ENCODE assay signal across 7 cellular contexts in genomic region chr20:40741507-40742106, GRCh38. TPM values are rescaled to one million over a fixed set of nuclear protein-coding genes. Genes with fewer than 3 reads are reported as not detected.
DNase-seq lines count a peak whose midpoint lies in the region; ATAC-seq and TF ChIP-seq lines count a peak whose summit lies in the region.

No MANE protein-coding gene starts in this region.

- H3K9me3 Mint-ChIP-seq in memory B cell: no peaks in the 10 kb centered on the region

- no peak for TF ChIP-seq POLR2A in vagina (IDR thresholded peaks at IDR 0.05)

- H3K27me3 Mint-ChIP-seq in memory B cell: peaks cover 12% of the 10 kb centered on the region

- no peaks in the 10 kb centered on the region for H3K9me3 ChIP-seq in vagina

- ATAC-seq in memory B cell (ENCODE audit: low read depth): no peak
- ATAC-seq in HG02981 (IDR thresholded peaks at IDR 0.05; ENCODE audit: unreplicated experiment): no peak

- no peaks in the 10 kb centered on the region for H3K36me3 Mint-ChIP-seq in memory B cell

- intact Hi-C loops in vagina (cut with DNase I): no loop called here

- H3K27me3 ChIP-seq in vagina: no peaks in the 10 kb centered on the region

- DNase-seq in EL (peak; percentile 47), HS-27A (ENCODE audit: low read depth) (peak; percentile 3), SKM-1 (lab: John Stamatoyannopoulos, UW; ENCODE audit: unreplicated experiment) (peak; percentile 19), choroid plexus epithelial cell (ENCODE audit: low read depth) (peak; percentile 77), memory B cell (ENCODE audit: low spot score in 2 of 2) (peak; percentile 20 to 21), vagina (ENCODE audit: extremely low spot score in 2 of 2) (peak in 1 of 2 donors; percentile 93)

- no peak overlapping the region for H3K4me3 Mint-ChIP-seq in memory B cell

- H3K4me1 ChIP-seq in vagina: no peaks in the 10 kb centered on the region

- H3K4me1 Mint-ChIP-seq in memory B cell: peaks cover 16% of the 10 kb centered on the region

- no peak overlapping the region for H3K4me3 ChIP-seq in choroid plexus epithelial cell (ENCODE audit: low read depth, low read length)
- no peak overlapping the region for H3K4me3 ChIP-seq in vagina

- no peak overlapping the region for H3K27ac Mint-ChIP-seq in memory B cell

- H3K36me3 ChIP-seq in vagina: no peaks in the 10 kb centered on the region

- H3K27ac ChIP-seq in vagina: no peak overlapping the region

- peak; percentile 91 for TF ChIP-seq CTCF in choroid plexus epithelial cell (conservative IDR thresholded peaks at IDR 0.05; ENCODE audit: low read depth, low read length)
- peak in 2 of 3 experiments; percentile 18 to 20 for TF ChIP-seq CTCF in vagina (IDR thresholded peaks at IDR 0.05)

RNA-seq across cellular contexts. Expression of gene MAFB, which starts 52.6 kb away (rescaled TPM):
- 80.5 TPM for total RNA-seq in vagina
